Comparison of ENCODE assay signal across 2 cellular contexts in the genomic region with DNA sequence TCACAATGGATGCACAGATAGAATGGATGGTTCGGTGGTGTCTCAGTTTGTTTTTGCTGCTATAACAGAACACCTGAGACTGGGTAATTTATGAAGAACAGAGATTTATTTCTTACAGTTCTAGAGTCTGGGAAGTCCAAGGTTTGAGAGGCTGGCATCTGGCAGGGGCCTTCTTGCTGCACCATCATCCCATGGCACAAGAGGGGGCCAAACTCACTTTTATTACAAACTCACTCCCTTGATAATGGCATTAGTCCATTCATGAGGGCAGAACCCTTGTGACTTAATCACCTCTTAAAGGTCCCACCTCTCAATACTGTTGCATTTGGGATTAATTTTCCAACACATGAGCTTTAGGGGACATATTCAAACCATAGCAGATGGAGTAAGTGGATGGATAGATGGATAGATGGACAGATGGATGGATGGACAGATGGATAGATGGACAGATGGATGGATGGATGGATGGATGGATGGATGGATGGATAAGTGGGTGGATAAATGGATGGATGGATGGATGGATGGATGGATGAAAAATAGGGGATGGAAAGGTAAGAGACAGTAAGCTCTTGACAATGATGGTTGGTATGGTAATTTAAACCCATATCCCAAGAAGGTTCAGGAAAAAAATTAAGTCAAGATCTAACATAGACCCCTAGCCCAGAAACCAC.
TF ChIP-seq lines count a peak whose summit lies in the region.

No MANE protein-coding gene starts in this region.

TF ChIP-seq in HCT116, 20 proteins besides CTCF, POLR2A, EP300 and RAD21 (continued from another document):
- TF ChIP-seq REST (IDR thresholded peaks at IDR 0.05; ENCODE audit: low read depth) (no peak), SP1 (IDR thresholded peaks at IDR 0.05; ENCODE audit: low read depth) (no peak), TCF7L2 (IDR thresholded peaks at IDR 0.05; ENCODE audit: borderline replicate concordance, extremely low read depth, insufficient read depth, insufficient read length) (no peak), YY1 (IDR thresholded peaks at IDR 0.05; ENCODE audit: extremely low read depth, insufficient replicate concordance, low read depth, low read length) (no peak)

TF ChIP-seq in WTC11, 78 proteins besides CTCF, POLR2A, EP300 and RAD21 (continued from another document):
- TF ChIP-seq FOXP4 (CRISPR knock-in tag; IDR thresholded peaks at IDR 0.05) (no peak), FOXJ3 (CRISPR knock-in tag; IDR thresholded peaks at IDR 0.05; ENCODE audit: borderline replicate concordance) (no peak)
